Comparison of ENCODE assay signal across 8 cellular contexts in genomic region chr10:91597397-91597881, GRCh38. TPM values are rescaled to one million over a fixed set of nuclear protein-coding genes. Genes with fewer than 3 reads are reported as not detected.
DNase-seq lines count a peak whose midpoint lies in the region; ATAC-seq and TF ChIP-seq lines count a peak whose summit lies in the region.
"Had no signal": no experiment of that assay in that cellular context is flagged by ENCODE, and none has a peak within 500 bp of the region (broad histone marks: within the 10 kb centered on the region; RNA-seq: fewer than 3 reads in every experiment).

No MANE protein-coding gene starts in this region.

- no peaks in the 10 kb centered on the region for H3K36me3 Mint-ChIP-seq in natural killer cell treated with Interleukin-12 subunit alpha and Interleukin-12 subunit beta and Interleukin-15 and Interleukin-18, amount 100 ng/mL, for 72 hours

- H3K4me3 Mint-ChIP-seq in natural killer cell treated with Interleukin-12 subunit alpha and Interleukin-12 subunit beta and Interleukin-15 and Interleukin-18, amount 100 ng/mL, for 72 hours, result no peak overlapping the region

- H3K9me3 Mint-ChIP-seq in natural killer cell treated with Interleukin-12 subunit alpha and Interleukin-12 subunit beta and Interleukin-15 and Interleukin-18, amount 100 ng/mL, for 72 hours, result no peaks in the 10 kb centered on the region

- in situ Hi-C loops in brain microvascular endothelial cell (cut with HindIII; ENCODE audit: low pct_ligation_motif_present, low sequenced_read_pairs), result no loop called here

- no peak for ATAC-seq in natural killer cell treated with Interleukin-12 subunit alpha and Interleukin-12 subunit beta and Interleukin-15 and Interleukin-18, amount 100 ng/mL, for 72 hours
- no peak for ATAC-seq in GM19455 (IDR thresholded peaks at IDR 0.05; ENCODE audit: unreplicated experiment)

- no peak overlapping the region for H3K27ac Mint-ChIP-seq in natural killer cell treated with Interleukin-12 subunit alpha and Interleukin-12 subunit beta and Interleukin-15 and Interleukin-18, amount 100 ng/mL, for 72 hours

- TF ChIP-seq POLR2A in testis (IDR thresholded peaks at IDR 0.05), result no peak

- peaks cover 12% of the 10 kb centered on the region for H3K4me1 ChIP-seq in testis

- peaks cover 5 to 47% of the 10 kb centered on the region in 2 donors for H3K27me3 Mint-ChIP-seq in natural killer cell treated with Interleukin-12 subunit alpha and Interleukin-12 subunit beta and Interleukin-15 and Interleukin-18, amount 100 ng/mL, for 72 hours

- DNase-seq in NCI-H1694 treated with DMSO at 0.1 percent for 48 hours (lab: John Stamatoyannopoulos, UW), result peak; percentile 32
- peak; percentile 11 for DNase-seq in brain microvascular endothelial cell
- DNase-seq in kidney tubule cell (ENCODE audit: low spot score), result peak; percentile 50
- DNase-seq in testis, result peak; percentile 36
- DNase-seq in natural killer cell treated with Interleukin-12 subunit alpha and Interleukin-12 subunit beta and Interleukin-15 and Interleukin-18, amount 100 ng/mL, for 72 hours (ENCODE audit: low spot score), result no peak
- DNase-seq in iPS-NIHi11 (ENCODE audit: low spot score), result no peak
- DNase-seq: Karpas-422 had no signal

- H3K4me3 ChIP-seq in brain microvascular endothelial cell (ENCODE audit: low read depth, low read length) (no peak overlapping the region), testis (no peak overlapping the region)

- H3K27me3 ChIP-seq in brain microvascular endothelial cell (replicated peaks) (no peaks in the 10 kb centered on the region), testis (no peaks in the 10 kb centered on the region)

- H3K4me1 Mint-ChIP-seq in natural killer cell treated with Interleukin-12 subunit alpha and Interleukin-12 subunit beta and Interleukin-15 and Interleukin-18, amount 100 ng/mL, for 72 hours (ENCODE audit: low read depth in 2 of 2), result no peaks in the 10 kb centered on the region

- H3K27ac ChIP-seq in brain microvascular endothelial cell (peak overlapping the region; percentile 53), testis (peak overlapping the region in 1 of 2 donors; percentile 4)

- intact Hi-C loops in testis (cut with DNase I; ENCODE audit: low total_unique reads), result no loop called here

- WGBS in testis, 2 donors, result 40 to 47% methylated on average over 7 of the region's 7 CpGs

- H3K9me3 ChIP-seq in testis, result no peaks in the 10 kb centered on the region

- no peaks in the 10 kb centered on the region for H3K36me3 ChIP-seq in brain microvascular endothelial cell (replicated peaks)
- H3K36me3 ChIP-seq in testis (ENCODE audit: low read depth, missing control alignments), result no peaks in the 10 kb centered on the region

- no peak for TF ChIP-seq CTCF in brain microvascular endothelial cell (IDR thresholded peaks at IDR 0.05; ENCODE audit: low read depth, low read length, missing control alignments)
- TF ChIP-seq CTCF in testis (IDR thresholded peaks at IDR 0.05), result no peak

RNA-seq across cellular contexts. Expression of gene PPP1R3C, which starts 35.4 kb away (rescaled TPM):
- 1 to 10 TPM; 4.7 to 5.8 TPM for total RNA-seq in testis
- polyA plus RNA-seq in testis (ENCODE audit: insufficient read depth, low read depth, low replicate concordance), result 9.7 TPM
- not detected for total RNA-seq in natural killer cell treated with Interleukin-12 subunit alpha and Interleukin-12 subunit beta and Interleukin-15 and Interleukin-18, amount 100 ng/mL, for 72 hours

Comparison
In these comparisons a context has a peak if more than half of its experiments do, and no peak if none do; other contexts are left out.
1. DNase-seq: peak in NCI-H1694 treated with DMSO at 0.1 percent for 48 hours (single experiment), brain microvascular endothelial cell (single experiment), kidney tubule cell (single experiment) and testis (single experiment); none in natural killer cell treated with Interleukin-12 subunit alpha and Interleukin-12 subunit beta and Interleukin-15 and Interleukin-18, amount 100 ng/mL, for 72 hours (single experiment) and iPS-NIHi11 (single experiment).
2. RNA of gene PPP1R3C, which starts 35.4 kb away (total RNA-seq): 4.7 to 5.8 TPM in testis; not detected in natural killer cell treated with Interleukin-12 subunit alpha and Interleukin-12 subunit beta and Interleukin-15 and Interleukin-18, amount 100 ng/mL, for 72 hours; every median in the first group is over 4 times any median in the second.